14 cellular contexts compared by ENCODE assay signal in the genomic region with DNA sequence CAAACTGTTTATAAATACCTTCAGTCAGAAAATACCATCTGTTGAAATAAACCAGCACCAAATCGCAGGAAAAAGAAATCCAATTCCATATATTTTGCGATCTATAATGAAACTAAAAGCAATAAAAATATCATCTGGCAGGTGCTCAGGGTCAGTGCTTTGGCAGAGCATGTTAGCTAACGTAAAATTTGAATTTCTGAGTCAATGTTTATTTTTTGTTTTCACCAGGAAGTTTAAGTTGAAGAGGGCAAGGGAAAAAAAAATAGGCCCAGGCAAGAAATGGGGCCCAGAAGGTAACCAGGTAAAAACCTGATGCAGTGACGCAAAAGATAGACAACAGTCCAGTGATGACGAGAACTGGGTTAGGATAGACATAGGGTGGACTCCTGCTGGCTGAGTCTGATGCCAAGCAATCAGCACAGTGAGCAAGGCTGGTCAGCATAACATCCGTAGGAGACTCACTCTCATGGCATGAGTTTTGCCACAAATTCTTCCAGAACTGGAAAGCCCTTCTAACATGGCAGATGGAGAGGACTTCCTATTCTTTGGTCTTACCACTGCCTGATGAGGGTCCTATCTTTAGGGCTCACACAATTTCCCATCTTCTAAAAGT. TPM values are rescaled to one million over a fixed set of nuclear protein-coding genes. Genes with fewer than 3 reads are reported as not detected.
DNase-seq lines count a peak whose midpoint lies in the region; ATAC-seq and TF ChIP-seq lines count a peak whose summit lies in the region.
"Had no signal": no experiment of that assay in that cellular context is flagged by ENCODE, and none has a peak within 500 bp of the region (broad histone marks: within the 10 kb centered on the region; RNA-seq: fewer than 3 reads in every experiment).

No MANE protein-coding gene starts in this region.

- DNase-seq in AG10803 (ENCODE audit: low read depth) (peak; percentile 74), MG63 (peak; percentile 77), colonic mucosa (no peak), mesenchymal stem cell (peak; percentile 23), HT-29 (ENCODE audit: low spot score) (no peak), omental fat pad (ENCODE audit: low spot score) (no peak)
- no peak for DNase-seq in activated CD8-positive, alpha-beta memory T cell treated with anti-CD3 and anti-CD28 coated beads, Interleukin-2, amount 50 U/mL, for 4 hours
- no peak for DNase-seq in naive thymus-derived CD8-positive, alpha-beta T cell
- DNase-seq: activated CD4-positive, alpha-beta T cell treated with anti-CD3 and anti-CD28 coated beads for 36 hours; BE2C; GF-D8; NCI-H1436 treated with DMSO at 0.1 percent for 48 hours; NCI-H774; upper lobe of left lung had no signal

- no peak overlapping the region for H3K14ac ChIP-seq in mesenchymal stem cell (ENCODE audit: low read length in 2 of 2)

- H3K27ac ChIP-seq in colonic mucosa (peak overlapping the region; percentile 19), mesenchymal stem cell (ENCODE audit: low read length, poor library complexity, severe bottlenecking) (no peak overlapping the region)

- no peak overlapping the region for H2BK5ac ChIP-seq in mesenchymal stem cell (ENCODE audit: low read depth, low read length, poor library complexity, severe bottlenecking)

- H3K4me3 ChIP-seq in AG10803 (ENCODE audit: low read length), result no peak overlapping the region
- no peak overlapping the region for H3K4me3 ChIP-seq in MG63
- H3K4me3 ChIP-seq in colonic mucosa, result no peak overlapping the region
- H3K4me3 ChIP-seq in mesenchymal stem cell (ENCODE audit: insufficient read depth in 1 of 2, low read depth in 1 of 2, low read length in 2 of 2), result no peak overlapping the region
- H3K4me3 ChIP-seq: upper lobe of left lung had no signal

- peaks cover 19% of the 10 kb centered on the region for H3K79me1 ChIP-seq in mesenchymal stem cell (replicated peaks; ENCODE audit: low read length, poor library complexity, severe bottlenecking)

- no peaks in the 10 kb centered on the region for H3K27me3 Mint-ChIP-seq in naive thymus-derived CD8-positive, alpha-beta T cell
- H3K27me3 Mint-ChIP-seq: activated CD4-positive, alpha-beta T cell treated with anti-CD3 and anti-CD28 coated beads for 36 hours had no signal

- 82% methylated on average over 5 of the region's 6 CpGs for WGBS in mesenchymal stem cell

- H3K36me3 Mint-ChIP-seq in naive thymus-derived CD8-positive, alpha-beta T cell, result peaks cover 0 to 2% (median 0%) of the 10 kb centered on the region in 3 donors

- H2AFZ ChIP-seq in mesenchymal stem cell (ENCODE audit: low read depth, low read length), result no peak overlapping the region

- POLR2A ChIA-PET in naive thymus-derived CD8-positive, alpha-beta T cell (lab: Charles Lee), result no interaction called here

- 0 out of 2 replicates have a peak, but pooled peaks cover 6% of the 10 kb centered on the region for H3K36me3 ChIP-seq in MG63
- H3K36me3 ChIP-seq in colonic mucosa, result no peaks in the 10 kb centered on the region
- no peaks in the 10 kb centered on the region for H3K36me3 ChIP-seq in mesenchymal stem cell (ENCODE audit: control insufficient read depth in 1 of 2, insufficient read depth in 2 of 2, low read depth in 1 of 2, low read length in 2 of 2)
- H3K36me3 ChIP-seq: BE2C, upper lobe of left lung had no signal

- intact Hi-C loops in colonic mucosa (cut with DNase I), result no loop called here

- no peak overlapping the region for H3K4me3 Mint-ChIP-seq in naive thymus-derived CD8-positive, alpha-beta T cell
- H3K4me3 Mint-ChIP-seq: activated CD4-positive, alpha-beta T cell treated with anti-CD3 and anti-CD28 coated beads for 36 hours had no signal

- H2BK120ac ChIP-seq in mesenchymal stem cell (ENCODE audit: low read depth, low read length), result no peak overlapping the region

- no peaks in the 10 kb centered on the region for H3K9me3 Mint-ChIP-seq in naive thymus-derived CD8-positive, alpha-beta T cell

- H3K23ac ChIP-seq in mesenchymal stem cell (ENCODE audit: low read length in 2 of 2), result no peak overlapping the region

- TF ChIP-seq CTCF in AG10803 (conservative IDR thresholded peaks at IDR 0.05; ENCODE audit: low read length), result no peak
- TF ChIP-seq CTCF in colonic mucosa (IDR thresholded peaks at IDR 0.05), result no peak
- TF ChIP-seq CTCF in omental fat pad (IDR thresholded peaks at IDR 0.05), result no peak

- H3K4me1 ChIP-seq in colonic mucosa (no peaks in the 10 kb centered on the region), mesenchymal stem cell (ENCODE audit: control insufficient read depth, insufficient read depth, low read depth, low read length) (peaks cover 6% of the 10 kb centered on the region)

- H3K4ac ChIP-seq in mesenchymal stem cell (ENCODE audit: low read depth in 1 of 2, low read length in 2 of 2), result no peak overlapping the region

- H2AK5ac ChIP-seq in mesenchymal stem cell (ENCODE audit: low read length, severe bottlenecking), result no peak overlapping the region

- no peak overlapping the region for H2BK12ac ChIP-seq in mesenchymal stem cell (ENCODE audit: low read length in 2 of 2)

- H3K9ac ChIP-seq in colonic mucosa (ENCODE audit: low read depth in 2 of 2, low read length in 2 of 2), result no peak overlapping the region
- H3K9ac ChIP-seq in mesenchymal stem cell (ENCODE audit: low read length), result peak overlapping the region; percentile 61

- H3K4me2 ChIP-seq in mesenchymal stem cell (ENCODE audit: low read length, poor library complexity, severe bottlenecking), result no peak overlapping the region

- H4K91ac ChIP-seq in mesenchymal stem cell (ENCODE audit: low read length), result no peak overlapping the region

- no peak overlapping the region for H4K8ac ChIP-seq in mesenchymal stem cell (ENCODE audit: low read length)

- H3K4me1 Mint-ChIP-seq in naive thymus-derived CD8-positive, alpha-beta T cell, result peaks cover 6 to 17% (median 10%) of the 10 kb centered on the region in 4 donors
- H3K4me1 Mint-ChIP-seq: activated CD4-positive, alpha-beta T cell treated with anti-CD3 and anti-CD28 coated beads for 36 hours had no signal

- no peak for ATAC-seq in omental fat pad (ENCODE audit: low FRiP score)
- ATAC-seq in naive thymus-derived CD8-positive, alpha-beta T cell, result no peak
- ATAC-seq: activated CD4-positive, alpha-beta T cell treated with anti-CD3 and anti-CD28 coated beads for 36 hours had no signal

- no peak overlapping the region for H3K27ac Mint-ChIP-seq in naive thymus-derived CD8-positive, alpha-beta T cell
- H3K27ac Mint-ChIP-seq: activated CD4-positive, alpha-beta T cell treated with anti-CD3 and anti-CD28 coated beads for 36 hours had no signal

- H3K9me3 ChIP-seq in MG63, result no peaks in the 10 kb centered on the region
- H3K9me3 ChIP-seq in colonic mucosa, result no peaks in the 10 kb centered on the region
- no peaks in the 10 kb centered on the region for H3K9me3 ChIP-seq in mesenchymal stem cell (ENCODE audit: control insufficient read depth, low read length)
- H3K9me3 ChIP-seq: BE2C, upper lobe of left lung had no signal

- H3K27me3 ChIP-seq in MG63 (no peaks in the 10 kb centered on the region), colonic mucosa (no peaks in the 10 kb centered on the region), mesenchymal stem cell (ENCODE audit: control insufficient read depth in 1 of 2, insufficient read depth in 1 of 2, low read length in 2 of 2) (no peaks in the 10 kb centered on the region)
- H3K27me3 ChIP-seq: BE2C, upper lobe of left lung had no signal

- H2BK15ac ChIP-seq in mesenchymal stem cell (ENCODE audit: low read depth, poor library complexity, severe bottlenecking), result no peak overlapping the region

- peak overlapping the region in 1 of 2 experiments; percentile 54 for H3K18ac ChIP-seq in mesenchymal stem cell (ENCODE audit: low read depth in 1 of 2, low read length in 2 of 2)

RNA-seq across cellular contexts. Expression of gene ZHX3, which starts 42.2 kb away (rescaled TPM):
- 4.9 and 5.3 TPM in 2 replicates for total RNA-seq in MG63 (2014; rRNA removed; shearing (Covaris generic); ENCODE audit: low replicate concordance)
- total RNA-seq in colonic mucosa (10 to 100 TPM; 19.9 to 25.6 TPM), omental fat pad (10 to 100 TPM; 22.6 to 54.5 (median 45.0) TPM)
- polyA plus RNA-seq in mesenchymal stem cell (2013, experiment 1 of 2), result 26.5 TPM
- 23.3 TPM for polyA plus RNA-seq in mesenchymal stem cell (2013, experiment 2 of 2)
- total RNA-seq in HT-29 (2014; rRNA removed; shearing (Covaris generic)), result 6.0 and 7.0 TPM in 2 replicates
- 10 to 100 TPM; 10.4 to 10.5 TPM for total RNA-seq in naive thymus-derived CD8-positive, alpha-beta T cell
- polyA plus RNA-seq in naive thymus-derived CD8-positive, alpha-beta T cell, result 10 to 100 TPM in 1 of 3 donors, 1 to 10 TPM in 2; 3.3 to 14.4 (median 5.0) TPM

Comparison
In these comparisons a context has a peak if more than half of its experiments do, and no peak if none do; other contexts are left out.
1. DNase-seq: peak in AG10803 (single experiment), MG63 (single experiment) and mesenchymal stem cell (single experiment); none in colonic mucosa (single experiment), activated CD8-positive, alpha-beta memory T cell treated with anti-CD3 and anti-CD28 coated beads, Interleukin-2, amount 50 U/mL, for 4 hours (single experiment), HT-29 (single experiment), omental fat pad (single experiment) and naive thymus-derived CD8-positive, alpha-beta T cell (0 of 10).